ENCODE assay signal across 24 cellular contexts in genomic region chr13:109644069-109644750, GRCh38.
"Had no signal": no experiment of that assay in that cellular context is flagged by ENCODE, and none has a peak within 500 bp of the region (broad histone marks: within the 10 kb centered on the region; RNA-seq: fewer than 3 reads in every experiment).

No MANE protein-coding gene starts in this region.

- H3K27me3 Mint-ChIP-seq: naive thymus-derived CD4-positive, alpha-beta T cell; progenitor cell of endocrine pancreas; type B pancreatic cell had no signal

- H3K36me3 Mint-ChIP-seq: type B pancreatic cell had no signal

- H3K4me3 ChIP-seq: adrenal gland, ascending aorta, left lung, lung, right atrium auricular region, spleen, thoracic aorta, vagina had no signal

- H3K27ac ChIP-seq: adrenal gland, ascending aorta, brain microvascular endothelial cell, foreskin keratinocyte, left lung, right atrium auricular region, spleen, thoracic aorta, vagina had no signal

- ATAC-seq: activated CD8-positive, alpha-beta T cell treated with anti-CD3 and anti-CD28 coated beads, Interleukin-2, amount 10 ng/mL, durations not matched to agents 7 days and 5 days; activated naive CD4-positive, alpha-beta T cell treated with anti-CD3 and anti-CD28 coated beads, Interleukin-2, amount 50 U/mL, for 72 hours; foreskin keratinocyte; left lung; naive thymus-derived CD4-positive, alpha-beta T cell had no signal

- H3K4me3 Mint-ChIP-seq: activated CD8-positive, alpha-beta T cell treated with anti-CD3 and anti-CD28 coated beads, Interleukin-2, amount 10 ng/mL, durations not matched to agents 7 days and 5 days; naive thymus-derived CD4-positive, alpha-beta T cell; neural crest cell; T-helper 2 cell treated with Interferon-gamma antibody and Interleukin-4, amounts not matched to agents 5 μg/mL and 100 μg/mL, for 36 hours; type B pancreatic cell had no signal

- DNase-seq: activated CD4-positive, alpha-beta T cell treated with anti-CD3 and anti-CD28 coated beads for 1 hour; activated CD4-positive, alpha-beta T cell treated with anti-CD3 and anti-CD28 coated beads, Interleukin-2, amount 50 U/mL, for 1 hour; activated CD8-positive, alpha-beta T cell treated with anti-CD3 and anti-CD28 coated beads, Interleukin-2, amount 10 ng/mL, durations not matched to agents 7 days and 5 days; adrenal gland; brain microvascular endothelial cell; central memory CD4-positive, alpha-beta T cell; effector memory CD4-positive, alpha-beta T cell; foreskin keratinocyte; kidney; left lung; naive thymus-derived CD4-positive, alpha-beta T cell; spleen; stimulated activated CD4-positive, alpha-beta T cell treated with anti-CD3 and anti-CD28 coated beads, Interleukin-4, amount 100 ng/mL, for 24 hours; stimulated activated naive CD4-positive, alpha-beta T cell treated with Interleukin-2 at 50 U/mL for 16 hours had no signal

- H3K4me1 Mint-ChIP-seq: neural crest cell had no signal

- H3K27ac Mint-ChIP-seq: activated CD8-positive, alpha-beta T cell treated with anti-CD3 and anti-CD28 coated beads, Interleukin-2, amount 10 ng/mL, durations not matched to agents 7 days and 5 days; activated naive CD4-positive, alpha-beta T cell treated with anti-CD3 and anti-CD28 coated beads, Interleukin-2, amount 50 U/mL, for 72 hours; naive thymus-derived CD4-positive, alpha-beta T cell; progenitor cell of endocrine pancreas; T-helper 2 cell treated with Interferon-gamma antibody and Interleukin-4, amounts not matched to agents 5 μg/mL and 100 μg/mL, for 36 hours; type B pancreatic cell had no signal

- H3K27me3 ChIP-seq: adrenal gland, ascending aorta, brain microvascular endothelial cell, foreskin keratinocyte, left lung, right atrium auricular region, spleen, vagina had no signal

- H3K4me1 ChIP-seq: ascending aorta, right atrium auricular region, vagina had no signal

- H3K36me3 ChIP-seq: adrenal gland, ascending aorta, brain microvascular endothelial cell, left lung, right atrium auricular region, spleen, thoracic aorta, vagina had no signal
